ENCODE assay signal across 8 cellular contexts in the genomic region with DNA sequence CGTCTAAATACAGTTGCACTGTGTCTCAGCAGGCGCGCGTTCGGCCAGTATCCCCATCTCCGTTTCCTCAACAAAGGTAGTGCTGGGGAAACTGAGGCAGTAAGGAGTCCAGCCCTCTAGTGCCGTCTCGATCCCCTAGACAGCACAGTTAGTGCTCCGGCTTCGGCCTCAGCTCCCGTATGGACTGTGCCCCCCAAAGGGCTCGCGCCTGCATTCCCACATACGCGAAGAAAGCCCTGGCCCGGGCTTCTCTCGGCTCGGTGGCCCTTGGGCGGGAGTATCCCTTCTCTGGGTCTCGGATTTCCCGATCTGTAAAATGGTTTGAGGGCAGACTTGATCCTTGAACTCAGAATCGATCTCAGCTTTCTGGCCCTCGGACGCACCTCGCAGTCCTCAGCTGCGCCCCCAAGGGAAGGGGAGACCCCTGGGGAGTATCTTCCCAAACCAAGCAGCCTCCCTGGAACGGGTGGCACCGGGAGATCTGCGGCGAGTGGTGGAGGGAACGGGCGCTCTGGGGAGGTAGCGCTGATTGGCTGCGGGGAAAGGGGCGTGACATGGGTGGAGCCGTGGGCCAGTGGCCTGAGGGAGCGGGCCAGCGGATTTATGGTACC. TPM values are rescaled to one million over a fixed set of nuclear protein-coding genes. Genes with fewer than 3 reads are reported as not detected.
DNase-seq lines count a peak whose midpoint lies in the region; ATAC-seq and TF ChIP-seq lines count a peak whose summit lies in the region.

No MANE protein-coding gene starts in this region.

- peaks cover 10% of the 10 kb centered on the region for H3F3A ChIP-seq in SU-DHL-6 (ENCODE audit: insufficient read depth)

- H2AFZ ChIP-seq in SU-DHL-6 (ENCODE audit: low read depth, low read length, severe bottlenecking) = peak overlapping the region; percentile 71

- POLR2A ChIA-PET in HEK293T (lab: Yijun Ruan, JAX) = interaction anchor here (0.9 to 1.3 kb wide), 5 partner anchors 9 to 359 kb away, joined by 3 to 7 read pairs (median 4); no protein-coding TSS in a partner anchor

- peaks cover 9% of the 10 kb centered on the region; the same call in 1 of the 2 replicates for H3K36me3 ChIP-seq in ES-I3 (ENCODE audit: insufficient read depth, low read length)
- no peaks in the 10 kb centered on the region for H3K36me3 ChIP-seq in SU-DHL-6 (ENCODE audit: low read length)
- H3K36me3 ChIP-seq in aorta (ENCODE audit: control insufficient read depth in 1 of 2, insufficient read depth in 2 of 2, low read length in 1 of 2) = peaks cover 0 to 7% of the 10 kb centered on the region in 2 donors

- intact Hi-C loops in left cardiac atrium (cut with DNase I) = no loop called here
- intact Hi-C loops in aorta (cut with DNase I) = loop anchor here (2.0 to 5.0 kb wide), 2 partner anchors 70 to 71 kb away; a partner anchor contains a TSS

- CTCF ChIA-PET in HEK293T (lab: Yijun Ruan, JAX) = no interaction called here

- no peaks in the 10 kb centered on the region for H4K20me1 ChIP-seq in SU-DHL-6 (ENCODE audit: low read depth, low read length)

- 1% methylated on average over 38 of the region's 38 CpGs for WGBS in aorta, 2 donors

- peak overlapping the region; percentile 78 for H3K4me2 ChIP-seq in SU-DHL-6 (ENCODE audit: low read depth, low read length, poor library complexity, severe bottlenecking)

- DNase-seq in HEK293T (ENCODE audit: extremely low spot score) (peak; percentile 83), NCI-H1105 (lab: John Stamatoyannopoulos, UW) (peak; percentile 88), amniotic stem cell (lab: John Stamatoyannopoulos, UW) (peak; percentile 37), left cardiac atrium (peak; percentile 87), pons (ENCODE audit: low spot score) (peak; percentile 80), aorta (peak; percentile 90 to 96)

- H3K4me1 ChIP-seq in ES-I3 (ENCODE audit: insufficient read depth, low read length) (peaks cover 20% of the 10 kb centered on the region), aorta (ENCODE audit: control insufficient read depth in 1 of 2, insufficient read depth in 2 of 2, low read length in 2 of 2) (no peaks in the 10 kb centered on the region)

- ATAC-seq in left cardiac atrium (peak; percentile 80 to 89), aorta (ENCODE audit: low FRiP score) (peak; percentile 89)

- H3K4me3 ChIP-seq in SU-DHL-6 (ENCODE audit: insufficient read depth, low read length, poor library complexity, severe bottlenecking) = peak overlapping the region; percentile 96
- H3K4me3 ChIP-seq in aorta (ENCODE audit: low read length in 2 of 2) = peak overlapping the region; percentile 76 to 89

- H3K79me2 ChIP-seq in SU-DHL-6 (ENCODE audit: insufficient read depth, low read length) = peaks cover 16% of the 10 kb centered on the region

- H3K9me3 ChIP-seq in ES-I3 (ENCODE audit: control insufficient read depth, insufficient read depth, low read length) (no peaks in the 10 kb centered on the region), SU-DHL-6 (ENCODE audit: insufficient read depth, low read length) (no peaks in the 10 kb centered on the region), aorta (ENCODE audit: control insufficient read depth, low read length) (no peaks in the 10 kb centered on the region)

- H3K9ac ChIP-seq in ES-I3 (ENCODE audit: low read depth, low read length) = peak overlapping the region; percentile 94
- peak overlapping the region; percentile 95 for H3K9ac ChIP-seq in SU-DHL-6 (ENCODE audit: low read length)

- H3K27ac ChIP-seq in SU-DHL-6 (ENCODE audit: low read depth, low read length) = peak overlapping the region; percentile 87
- H3K27ac ChIP-seq in aorta (ENCODE audit: low read depth in 1 of 2, low read length in 2 of 2) = peak overlapping the region in 1 of 2 donors; percentile 50

- H3K27me3 ChIP-seq in SU-DHL-6 (ENCODE audit: low read length) = no peaks in the 10 kb centered on the region
- H3K27me3 ChIP-seq in aorta (ENCODE audit: control insufficient read depth in 1 of 2, insufficient read depth in 2 of 2, low read length in 1 of 2) = no peaks in the 10 kb centered on the region

- no peak for TF ChIP-seq CTCF in SU-DHL-6 (IDR thresholded peaks at IDR 0.05; ENCODE audit: insufficient read depth, low read length, poor library complexity, severe bottlenecking)

- no peaks in the 10 kb centered on the region for H3K9me2 ChIP-seq in SU-DHL-6 (replicated peaks; ENCODE audit: insufficient read depth, low read length)

TF ChIP-seq in HEK293T, 16 proteins besides CTCF, POLR2A, EP300 and RAD21:
- TF ChIP-seq, protein P1, sequence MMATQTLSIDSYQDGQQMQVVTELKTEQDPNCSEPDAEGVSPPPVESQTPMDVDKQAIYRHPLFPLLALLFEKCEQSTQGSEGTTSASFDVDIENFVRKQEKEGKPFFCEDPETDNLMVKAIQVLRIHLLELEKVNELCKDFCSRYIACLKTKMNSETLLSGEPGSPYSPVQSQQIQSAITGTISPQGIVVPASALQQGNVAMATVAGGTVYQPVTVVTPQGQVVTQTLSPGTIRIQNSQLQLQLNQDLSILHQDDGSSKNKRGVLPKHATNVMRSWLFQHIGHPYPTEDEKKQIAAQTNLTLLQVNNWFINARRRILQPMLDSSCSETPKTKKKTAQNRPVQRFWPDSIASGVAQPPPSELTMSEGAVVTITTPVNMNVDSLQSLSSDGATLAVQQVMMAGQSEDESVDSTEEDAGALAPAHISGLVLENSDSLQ (IDR thresholded peaks at IDR 0.05) = peak; percentile 62
- TF ChIP-seq L3MBTL2 (conservative IDR thresholded peaks at IDR 0.05) (peak; percentile 38; the same call in 1 of the 2 replicates), SP1 (IDR thresholded peaks at IDR 0.05) (no peak)
TF ChIP-seq in HEK293T: peak in this region for 2.

RNA-seq across cellular contexts. Expression of a gene that starts 0.8 kb away (rescaled TPM):
- total RNA-seq in left cardiac atrium (10 to 100 TPM; 13.6 to 18.4 TPM), aorta (10 to 100 TPM; 21.4 to 26.9 TPM)
- polyA plus RNA-seq in aorta = 10 to 100 TPM; 17.3 to 49.7 TPM

RNA-seq across cellular contexts. Expression of a gene that starts 4.0 kb away (rescaled TPM):
- total RNA-seq in left cardiac atrium = under 1 TPM; 0.32 to 0.50 TPM
- under 1 TPM in 1 of 2 donors, not detected in 1; 0.45 TPM for total RNA-seq in aorta
- polyA plus RNA-seq in aorta = not detected

RNA-seq across cellular contexts. Expression of a gene that starts 11.4 kb away (rescaled TPM):
- total RNA-seq in left cardiac atrium = under 1 TPM; 0.47 to 0.50 TPM
- total RNA-seq in aorta = under 1 TPM; 0.65 to 0.87 TPM
- not detected for polyA plus RNA-seq in aorta

RNA-seq across cellular contexts. Expression of a gene that starts 33.0 kb away (rescaled TPM):
- total RNA-seq in left cardiac atrium (1 to 10 TPM; 5.0 to 6.9 TPM), aorta (1 to 10 TPM; 6.5 to 7.8 TPM)
- polyA plus RNA-seq in aorta = 1 to 10 TPM; 1.6 to 5.5 TPM

Comparison
In these comparisons a context has a peak if more than half of its experiments do, and no peak if none do; other contexts are left out.
1. DNase-seq: peak in every context shown above with its lines; median percentile 93 in aorta; 88 in NCI-H1105; 87 in left cardiac atrium; 83 in HEK293T; 80 in pons; 37 in amniotic stem cell.
2. intact Hi-C loops: an anchor here in aorta (2.0 to 5.0 kb wide); none called in left cardiac atrium.